Comparison of ENCODE assay signal across 17 cellular contexts in genomic region chr18:986071-986470, GRCh38.
DNase-seq lines count a peak whose midpoint lies in the region; ATAC-seq and TF ChIP-seq lines count a peak whose summit lies in the region.
"Had no signal": no experiment of that assay in that cellular context is flagged by ENCODE, and none has a peak within 500 bp of the region (broad histone marks: within the 10 kb centered on the region; RNA-seq: fewer than 3 reads in every experiment).

No MANE protein-coding gene starts in this region.

- WGBS in right cardiac atrium = 51% methylated on average over 3 of the region's 3 CpGs
- 94 to 100% methylated on average over 3 of the region's 3 CpGs for WGBS in endodermal cell (ENCODE audit: insufficient coverage in 1 of 2, insufficient read length in 1 of 2), 2 experiments

- H3K4me3 Mint-ChIP-seq in endodermal cell = no peak overlapping the region
- H3K4me3 Mint-ChIP-seq: activated B cell treated with CpG ODN at 0.5 μM for 24 hours; CD8-positive, alpha-beta memory T cell had no signal

- no peaks in the 10 kb centered on the region for H3K27me3 Mint-ChIP-seq in endodermal cell (ENCODE audit: insufficient read depth)
- H3K27me3 Mint-ChIP-seq: activated B cell treated with CpG ODN at 0.5 μM for 24 hours, naive B cell had no signal

- H3K4me1 Mint-ChIP-seq in endodermal cell = no peaks in the 10 kb centered on the region
- H3K4me1 Mint-ChIP-seq: activated B cell treated with CpG ODN at 0.5 μM for 24 hours; CD8-positive, alpha-beta memory T cell had no signal

- H3K4me1 ChIP-seq in right cardiac atrium (ENCODE audit: control insufficient read depth, insufficient read depth, low read length) (no peaks in the 10 kb centered on the region), right atrium auricular region (peaks cover 0 to 11% of the 10 kb centered on the region in 2 donors), endodermal cell (ENCODE audit: control insufficient read depth, insufficient read depth, low read length) (peaks cover 4% of the 10 kb centered on the region), Peyer's patch (no peaks in the 10 kb centered on the region)

- H3K4me3 ChIP-seq in right cardiac atrium (ENCODE audit: low read length) = no peak overlapping the region
- no peak overlapping the region for H3K4me3 ChIP-seq in right atrium auricular region
- no peak overlapping the region for H3K4me3 ChIP-seq in endodermal cell (ENCODE audit: low read length)
- no peak overlapping the region for H3K4me3 ChIP-seq in Peyer's patch

- no peak for TF ChIP-seq POLR2A in Peyer's patch (IDR thresholded peaks at IDR 0.05)

- ATAC-seq in right cardiac atrium (no peak), HG02852 (IDR thresholded peaks at IDR 0.05; ENCODE audit: unreplicated experiment) (no peak), GM21723 (IDR thresholded peaks at IDR 0.05; ENCODE audit: unreplicated experiment) (no peak)
- ATAC-seq: PC-3 had no signal

- H3K27me3 ChIP-seq in right cardiac atrium (ENCODE audit: control insufficient read depth, insufficient read depth) (no peaks in the 10 kb centered on the region), right atrium auricular region (no peaks in the 10 kb centered on the region), endodermal cell (ENCODE audit: control insufficient read depth, insufficient read depth, low read length, poor library complexity, severe bottlenecking) (no peaks in the 10 kb centered on the region), Peyer's patch (no peaks in the 10 kb centered on the region)
- H3K27me3 ChIP-seq: brain microvascular endothelial cell had no signal

- H3K9me3 ChIP-seq in right cardiac atrium (ENCODE audit: control insufficient read depth, low read length) = no peaks in the 10 kb centered on the region
- H3K9me3 ChIP-seq in right atrium auricular region = no peaks in the 10 kb centered on the region
- no peaks in the 10 kb centered on the region for H3K9me3 ChIP-seq in endodermal cell (ENCODE audit: control insufficient read depth, low read length)
- no peaks in the 10 kb centered on the region for H3K9me3 ChIP-seq in Peyer's patch

- no peak for DNase-seq in right cardiac atrium
- no peak for DNase-seq in right atrium auricular region (ENCODE audit: low spot score)
- DNase-seq in NCI-H510A (lab: John Stamatoyannopoulos, UW) = peak; percentile 44
- DNase-seq in endodermal cell = peak; percentile 66
- DNase-seq in dermis blood vessel endothelial cell = no peak
- no peak for DNase-seq in Peyer's patch
- DNase-seq: activated B cell treated with CpG ODN at 0.5 μM for 24 hours; activated naive CD4-positive, alpha-beta T cell treated with anti-CD3 and anti-CD28 coated beads, Interleukin-2, amount 50 U/mL, for 16 hours; brain microvascular endothelial cell; CD8-positive, alpha-beta memory T cell; left ventricle myocardium superior; naive B cell; NCI-H187 treated with DMSO at 0.1 percent for 48 hours; PC-3; SW 1271 had no signal

- H3K9me3 Mint-ChIP-seq in endodermal cell = no peaks in the 10 kb centered on the region
- H3K9me3 Mint-ChIP-seq: activated B cell treated with CpG ODN at 0.5 μM for 24 hours had no signal

- no peaks in the 10 kb centered on the region for H3K36me3 ChIP-seq in right atrium auricular region
- H3K36me3 ChIP-seq in endodermal cell (ENCODE audit: control insufficient read depth, insufficient read depth, low read length) = no peaks in the 10 kb centered on the region
- no peaks in the 10 kb centered on the region for H3K36me3 ChIP-seq in Peyer's patch
- H3K36me3 ChIP-seq: brain microvascular endothelial cell had no signal

- no peaks in the 10 kb centered on the region for H3K36me3 Mint-ChIP-seq in endodermal cell (ENCODE audit: low read depth)
- H3K36me3 Mint-ChIP-seq: CD8-positive, alpha-beta memory T cell; naive B cell had no signal

- intact Hi-C loops in right cardiac atrium (cut with DNase I) = no loop called here

- H3K27ac Mint-ChIP-seq in endodermal cell = peak overlapping the region; percentile 61
- H3K27ac Mint-ChIP-seq: activated B cell treated with CpG ODN at 0.5 μM for 24 hours; CD8-positive, alpha-beta memory T cell; naive B cell had no signal

- no peak for TF ChIP-seq CTCF in right atrium auricular region (IDR thresholded peaks at IDR 0.05)
- no peak for TF ChIP-seq CTCF in endodermal cell (conservative IDR thresholded peaks at IDR 0.05)
- no peak for TF ChIP-seq CTCF in Peyer's patch (IDR thresholded peaks at IDR 0.05)

- peak overlapping the region; percentile 12 for H3K27ac ChIP-seq in right cardiac atrium (ENCODE audit: low read length)
- H3K27ac ChIP-seq in right atrium auricular region = no peak overlapping the region
- no peak overlapping the region for H3K27ac ChIP-seq in endodermal cell (ENCODE audit: low read depth, low read length)
- no peak overlapping the region for H3K27ac ChIP-seq in Peyer's patch
- H3K27ac ChIP-seq: brain microvascular endothelial cell had no signal

- no peak overlapping the region for H3K9ac ChIP-seq in endodermal cell (ENCODE audit: extremely low read depth, low read length, poor library complexity, severe bottlenecking)

Comparison
In these comparisons a context has a peak if more than half of its experiments do, and no peak if none do; other contexts are left out.
1. DNase-seq: peak in NCI-H510A (single experiment) and endodermal cell (single experiment); none in right cardiac atrium (0 of 3), right atrium auricular region (single experiment), dermis blood vessel endothelial cell (single experiment) and Peyer's patch (0 of 3).